ENCODE assay signal across 9 cellular contexts in genomic region chr19:5827342-5827890, GRCh38. TPM values are rescaled to one million over a fixed set of nuclear protein-coding genes. Genes with fewer than 3 reads are reported as not detected.
A peak's percentile ranks its signal among the peaks of the same experiment; 100 is the strongest.
DNase-seq lines count a peak whose midpoint lies in the region; ATAC-seq and TF ChIP-seq lines count a peak whose summit lies in the region.
"Had no signal": no experiment of that assay in that cellular context is flagged by ENCODE, and none has a peak within 500 bp of the region (broad histone marks: within the 10 kb centered on the region; RNA-seq: fewer than 3 reads in every experiment).

No MANE protein-coding gene starts in this region.

- ATAC-seq in WTC11 (no peak), GM19023 (IDR thresholded peaks at IDR 0.05; ENCODE audit: unreplicated experiment) (no peak)

- no peaks in the 10 kb centered on the region for H3K9me2 ChIP-seq in hepatocyte (replicated peaks; ENCODE audit: insufficient read depth)

- peak overlapping the region; percentile 13 for H3K4me3 ChIP-seq in HAP-1
- no peak overlapping the region for H3K4me3 ChIP-seq in hepatocyte
- peak overlapping the region; percentile 81 for H3K4me3 ChIP-seq in skeletal muscle cell (ENCODE audit: low read depth, low read length)
- H3K4me3 ChIP-seq in thyroid gland (replicated peaks in 1 of 3) = peak overlapping the region in 1 of 3 donors; percentile 46

- H3K9me3 ChIP-seq in HAP-1 (no peaks in the 10 kb centered on the region), hepatocyte (ENCODE audit: low read depth) (no peaks in the 10 kb centered on the region), thyroid gland (no peaks in the 10 kb centered on the region)

- H3K27ac Mint-ChIP-seq in WTC11 = peak overlapping the region; percentile 93

- H3K4me1 ChIP-seq in HAP-1 (peaks cover 5% of the 10 kb centered on the region), hepatocyte (ENCODE audit: insufficient read depth) (peaks cover 18% of the 10 kb centered on the region), thyroid gland (peaks cover 5 to 26% of the 10 kb centered on the region in 2 donors)

- no peaks in the 10 kb centered on the region for H3K36me3 Mint-ChIP-seq in WTC11

- H3K4me1 Mint-ChIP-seq in WTC11 = peaks cover 6% of the 10 kb centered on the region

- H3K27me3 Mint-ChIP-seq in WTC11 (ENCODE audit: low read depth) = no peaks in the 10 kb centered on the region; the same call in none of the 2 replicates

- H3K79me2 ChIP-seq in hepatocyte = no peaks in the 10 kb centered on the region

- in situ Hi-C loops in HAP-1 (cut with MboI; ENCODE audit: low sequenced_read_pairs) = no loop called here

- POLR2A ChIA-PET in WTC11 (lab: Charles Lee) = interaction anchor here (0.6 to 3.0 kb wide), 7 partner anchors 12 to 195 kb away, joined by 3 to 22 read pairs (median 4); partner anchors contain the start of genes FUT6, NDUFA11, NRTN and VMAC

- peak overlapping the region; percentile 40 for H2AFZ ChIP-seq in hepatocyte

- H3K9me3 Mint-ChIP-seq in WTC11 = no peaks in the 10 kb centered on the region

- H3K4me2 ChIP-seq in hepatocyte = peak overlapping the region; percentile 96

- intact Hi-C loops in thyroid gland (cut with DNase I) = no loop called here

- WGBS in hepatocyte (ENCODE audit: low lambda C conversion rate, missing lambda C conversion rate) = 27% methylated on average over 32 of the region's 37 CpGs
- WGBS in thyroid gland, 2 donors = 41 to 48% methylated on average over 10 to 12 of the region's 37 CpGs

- H3K4me3 Mint-ChIP-seq in WTC11 = peak overlapping the region; percentile 76

- TF ChIP-seq CTCF in WTC11 (IDR thresholded peaks at IDR 0.05) (no peak), hepatocyte (IDR thresholded peaks at IDR 0.05; ENCODE audit: poor library complexity) (no peak), thyroid gland (IDR thresholded peaks at IDR 0.05) (no peak)

- DNase-seq in HAP-1 (ENCODE audit: low spot score in 2 of 2) (no peak), WTC11 (ENCODE audit: low spot score) (no peak), hepatocyte (ENCODE audit: low spot score) (no peak), skeletal muscle cell (ENCODE audit: low read depth) (no peak), NCI-H1105 treated with DMSO at 0.1 percent for 48 hours (lab: John Stamatoyannopoulos, UW) (no peak), thyroid gland (no peak)
- DNase-seq in stimulated activated CD4-positive, alpha-beta T cell treated with anti-CD3 and anti-CD28 coated beads, Interleukin-15, amount 100 ng/mL, for 24 hours = no peak

- no peaks in the 10 kb centered on the region for H3K27me3 ChIP-seq in HAP-1 (ENCODE audit: low read depth)
- no peaks in the 10 kb centered on the region for H3K27me3 ChIP-seq in hepatocyte
- H3K27me3 ChIP-seq in thyroid gland = no peaks in the 10 kb centered on the region

- H4K20me1 ChIP-seq in hepatocyte (ENCODE audit: insufficient read depth, poor library complexity, severe bottlenecking) = no peaks in the 10 kb centered on the region

- no peak for TF ChIP-seq POLR2A in thyroid gland (IDR thresholded peaks at IDR 0.05)

- CTCF ChIA-PET in WTC11 (lab: Charles Lee) = interaction anchor here (0.6 to 6.9 kb wide), 24 partner anchors 13 to 1770 kb away, joined by 3 to 115 read pairs (median 4); partner anchors contain the start of genes NDUFA11, NRTN and VMAC

- H3K27ac ChIP-seq in hepatocyte = peak overlapping the region; percentile 96
- H3K27ac ChIP-seq in thyroid gland = peak overlapping the region in 1 of 3 donors; percentile 78

- H3K36me3 ChIP-seq in HAP-1 (replicated peaks) (no peaks in the 10 kb centered on the region), hepatocyte (replicated peaks; ENCODE audit: insufficient read depth, low read depth) (no peaks in the 10 kb centered on the region), thyroid gland (no peaks in the 10 kb centered on the region)

TF ChIP-seq in WTC11, 78 proteins besides CTCF, POLR2A, EP300 and RAD21:
- TF ChIP-seq FOXP4 (CRISPR knock-in tag; IDR thresholded peaks at IDR 0.05) = no peak
- no peak for TF ChIP-seq ZNF121 (CRISPR knock-in tag; IDR thresholded peaks at IDR 0.05)
- TF ChIP-seq MAX (CRISPR knock-in tag; IDR thresholded peaks at IDR 0.05) = no peak
- TF ChIP-seq ZBTB21 (CRISPR knock-in tag; IDR thresholded peaks at IDR 0.05; ENCODE audit: borderline replicate concordance) = no peak
- TF ChIP-seq ESRRA (CRISPR knock-in tag; IDR thresholded peaks at IDR 0.05; ENCODE audit: borderline replicate concordance) = no peak
- TF ChIP-seq ZNF138 (CRISPR knock-in tag; conservative IDR thresholded peaks at IDR 0.05) = no peak
- no peak for TF ChIP-seq HMGXB4 (CRISPR knock-in tag; IDR thresholded peaks at IDR 0.05)
- TF ChIP-seq E2F1 (CRISPR knock-in tag; IDR thresholded peaks at IDR 0.05) = no peak
- TF ChIP-seq NFATC4 (CRISPR knock-in tag; IDR thresholded peaks at IDR 0.05) = no peak

RNA-seq across cellular contexts. Expression of gene FUT6, which starts 12.1 kb away (rescaled TPM):
- total RNA-seq in WTC11 (2021) (not detected in 3 replicates), hepatocyte (0.07 and 0.36 TPM in 2 replicates), thyroid gland (not detected)
- 0.90 TPM in 1 of 2 replicates, not detected in the other for polyA plus RNA-seq in hepatocyte
- total RNA-seq: aorta had no signal

RNA-seq across cellular contexts. Expression of gene NRTN, which starts 22.5 kb away (rescaled TPM):
- total RNA-seq in WTC11 (2021) = 4.7 to 6.1 TPM (median 4.9 TPM) in 3 replicates
- 2.7 and 5.6 TPM in 2 replicates for total RNA-seq in hepatocyte
- 31.1 and 35.6 TPM in 2 replicates for polyA plus RNA-seq in hepatocyte
- 1 to 10 TPM in 3 of 4 donors, under 1 TPM in 1; 0.71 to 8.1 (median 1.3) TPM for total RNA-seq in thyroid gland
- total RNA-seq: aorta had no signal

RNA-seq across cellular contexts. Expression of gene FUT3, which starts 23.8 kb away (rescaled TPM):
- total RNA-seq in WTC11 (2021) (0.23 to 0.62 TPM (median 0.48 TPM) in 3 replicates), hepatocyte (0.08 TPM in 1 of 2 replicates, not detected in the other), thyroid gland (under 1 TPM in 1 of 4 donors, not detected in 3; 0.13 TPM)
- 0.45 TPM in 1 of 2 replicates, not detected in the other for polyA plus RNA-seq in hepatocyte
- total RNA-seq: aorta had no signal

RNA-seq across cellular contexts. Expression of gene DUS3L, which starts 36.5 kb away (rescaled TPM):
- total RNA-seq in WTC11 (2021) (30.6 to 39.3 TPM (median 34.6 TPM) in 3 replicates), hepatocyte (24.9 and 26.7 TPM in 2 replicates), thyroid gland (10 to 100 TPM; 34.0 to 53.3 (median 44.9) TPM)
- 28.9 and 44.9 TPM in 2 replicates for polyA plus RNA-seq in hepatocyte

RNA-seq across cellular contexts. Expression of gene PRR22, which starts 42.9 kb away (rescaled TPM):
- total RNA-seq in WTC11 (2021) (2.6 to 3.3 TPM (median 3.0 TPM) in 3 replicates), hepatocyte (0.13 and 1.2 TPM in 2 replicates), thyroid gland (1 to 10 TPM in 3 of 4 donors, under 1 TPM in 1; 0.54 to 2.0 (median 1.2) TPM)
- polyA plus RNA-seq in hepatocyte = 2.9 and 5.5 TPM in 2 replicates
